8 cellular contexts compared by ENCODE assay signal in the genomic region with DNA sequence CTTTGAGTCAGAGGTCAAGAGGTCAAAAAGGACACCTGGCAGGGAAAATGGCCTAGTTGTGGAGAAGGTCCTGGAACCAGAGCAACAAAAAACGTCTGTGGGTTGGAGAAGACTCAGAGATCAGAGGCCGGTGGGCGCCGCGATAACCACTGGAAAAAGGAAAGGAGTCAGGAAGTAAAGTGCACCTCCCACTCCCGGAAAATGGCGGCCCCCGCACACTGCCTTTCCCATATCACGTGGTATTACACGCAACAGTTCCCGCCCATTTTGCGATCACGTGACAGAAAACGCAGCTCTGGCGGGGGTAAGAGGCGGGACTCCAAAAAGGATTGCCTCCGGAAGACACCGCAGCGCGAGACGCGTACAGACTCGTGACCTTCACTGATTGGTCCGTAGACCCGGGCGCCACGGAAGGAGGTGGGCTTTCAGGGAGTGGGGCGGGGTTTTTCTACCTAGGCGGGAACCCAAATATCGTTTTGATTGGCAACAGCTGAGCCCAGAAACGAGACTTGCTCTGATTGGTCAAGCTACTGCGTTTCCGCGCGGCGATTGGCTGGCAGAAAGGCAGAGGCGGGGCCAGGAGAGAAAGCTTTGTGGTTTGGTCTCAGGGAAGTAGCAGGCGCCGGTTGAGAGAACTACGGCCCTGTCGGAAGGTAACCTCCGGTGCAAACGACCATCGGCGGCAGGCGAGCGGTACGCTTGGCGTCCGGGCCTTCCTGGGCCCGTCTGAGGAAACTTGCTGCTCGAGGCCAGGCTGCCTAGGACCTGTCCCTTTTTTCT. TPM values are rescaled to one million over a fixed set of nuclear protein-coding genes. Genes with fewer than 3 reads are reported as not detected.
DNase-seq lines count a peak whose midpoint lies in the region; ATAC-seq and TF ChIP-seq lines count a peak whose summit lies in the region.

Gene ACTMAP, minus strand, starts transcription at position 193 of the 780 bp plus-strand sequence. CDS start 674 bp downstream, outside the sequence.

- peaks cover 34 to 77% (median 57%) of the 10 kb centered on the region in 6 donors for H3K4me1 ChIP-seq in spleen

- H3K36me3 Mint-ChIP-seq in activated B cell treated with CpG ODN at 0.5 μM for 24 hours (ENCODE audit: low read depth): peaks cover 30% of the 10 kb centered on the region

- ATAC-seq in HG03196 (IDR thresholded peaks at IDR 0.05; ENCODE audit: unreplicated experiment): peak; percentile 83
- peak; percentile 88 for ATAC-seq in activated B cell treated with CpG ODN at 0.5 μM for 24 hours (ENCODE audit: low read depth)

- H3K9me3 Mint-ChIP-seq in activated B cell treated with CpG ODN at 0.5 μM for 24 hours: no peaks in the 10 kb centered on the region

- POLR2A ChIA-PET in activated B cell treated with CpG ODN at 0.5 μM for 24 hours (lab: Charles Lee): interaction anchor here (0.6 to 12.3 kb wide), 32 partner anchors 10 to 1315 kb away, joined by 3 to 351 read pairs (median 4); partner anchors contain the start of genes AKT2, B9D2, CCDC97 and COQ8B

- peak within 1 kb of the TSS; percentile 93 to 97 (median 96) for H3K27ac ChIP-seq in spleen

- peak within 1 kb of the TSS; percentile 97 for H3K4me3 Mint-ChIP-seq in activated B cell treated with CpG ODN at 0.5 μM for 24 hours

- H3K27ac Mint-ChIP-seq in activated B cell treated with CpG ODN at 0.5 μM for 24 hours: peak within 1 kb of the TSS; percentile 96

- peaks cover 0 to 16% (median under 1%) of the 10 kb centered on the region in 6 donors for H3K36me3 ChIP-seq in spleen

- TF ChIP-seq POLR2A in GM18951 (IDR thresholded peaks at IDR 0.05; ENCODE audit: extremely low read depth, insufficient read depth, insufficient read length) (peak; percentile 69), spleen (IDR thresholded peaks at IDR 0.05) (peak in 2 of 3 donors; percentile 40 to 52)

- intact Hi-C loops in activated B cell treated with CpG ODN at 0.5 μM for 24 hours (cut with micrococcal nuclease): loop anchor here (1.0 to 2.0 kb wide), 8 partner anchors 27 to 1306 kb away; partner anchors contain the start of genes COQ8B, NUMBL and SUPT5H
- intact Hi-C loops in spleen (cut with DNase I; ENCODE audit: low total_unique reads): loop anchor here (10.0 kb wide), 1 partner anchor 54 kb away; no protein-coding TSS in a partner anchor

- peak within 1 kb of the TSS; percentile 60 to 93 (median 74) for H3K4me3 ChIP-seq in spleen

- peak; percentile 99 for DNase-seq in AG08395 (ENCODE audit: low spot score)
- DNase-seq in NCI-H345 (lab: John Stamatoyannopoulos, UW): peak; percentile 100
- DNase-seq in activated B cell treated with CpG ODN at 0.5 μM for 24 hours: peak; percentile 97
- DNase-seq in central memory CD4-positive, alpha-beta T cell: peak; percentile 100
- peak; percentile 100 for DNase-seq in inferior parietal cortex (ENCODE audit: extremely low spot score)
- DNase-seq in spleen: peak; percentile 99

- TF ChIP-seq CTCF in activated B cell treated with CpG ODN at 0.5 μM for 24 hours (IDR thresholded peaks at IDR 0.05): no peak
- TF ChIP-seq CTCF in spleen (IDR thresholded peaks at IDR 0.05 in 8 of 11, conservative IDR thresholded peaks at IDR 0.05 in 3 of 11): peak in 2 of 11 experiments; percentile 6 to 40

- in situ Hi-C loops in GM18951 (cut with MboI; ENCODE audit: low sequenced_read_pairs, unreplicated experiment): no loop called here

- H3K4me1 Mint-ChIP-seq in activated B cell treated with CpG ODN at 0.5 μM for 24 hours: peaks cover 51% of the 10 kb centered on the region

- H3K27me3 ChIP-seq in spleen (replicated peaks in 1 of 7): no peaks in the 10 kb centered on the region

- CTCF ChIA-PET in activated B cell treated with CpG ODN at 0.5 μM for 24 hours (lab: Charles Lee): interaction anchor here (0.8 to 4.4 kb wide), 4 partner anchors 27 to 87 kb away, joined by 3 to 25 read pairs (median 4); partner anchors contain the start of genes EGLN2 and RAB4B

- WGBS in spleen, 5 donors: 0 to 1% (median 0%) methylated on average over 52 of the region's 52 CpGs

- H3K27me3 Mint-ChIP-seq in activated B cell treated with CpG ODN at 0.5 μM for 24 hours: no peaks in the 10 kb centered on the region

- H3K9me3 ChIP-seq in spleen: no peaks in the 10 kb centered on the region

RNA-seq across cellular contexts. Expression of gene ACTMAP, which starts in this region (rescaled TPM):
- total RNA-seq in activated B cell treated with CpG ODN at 0.5 μM for 24 hours (8.5 and 12.7 TPM in 2 replicates), spleen (10 to 100 TPM in 3 of 7 donors, 1 to 10 TPM in 4; 6.0 to 16.2 (median 9.8) TPM)
- polyA plus RNA-seq in spleen: 1 to 10 TPM; 5.2 to 6.8 (median 5.9) TPM

Comparison
In these comparisons a context has a peak if more than half of its experiments do, and no peak if none do; other contexts are left out.
1. Peak in every context shown above with its lines: DNase-seq, ATAC-seq, H3K4me3 ChIP-seq and H3K27ac ChIP-seq.